Comparison of ENCODE assay signal across 9 cellular contexts in the genomic region with DNA sequence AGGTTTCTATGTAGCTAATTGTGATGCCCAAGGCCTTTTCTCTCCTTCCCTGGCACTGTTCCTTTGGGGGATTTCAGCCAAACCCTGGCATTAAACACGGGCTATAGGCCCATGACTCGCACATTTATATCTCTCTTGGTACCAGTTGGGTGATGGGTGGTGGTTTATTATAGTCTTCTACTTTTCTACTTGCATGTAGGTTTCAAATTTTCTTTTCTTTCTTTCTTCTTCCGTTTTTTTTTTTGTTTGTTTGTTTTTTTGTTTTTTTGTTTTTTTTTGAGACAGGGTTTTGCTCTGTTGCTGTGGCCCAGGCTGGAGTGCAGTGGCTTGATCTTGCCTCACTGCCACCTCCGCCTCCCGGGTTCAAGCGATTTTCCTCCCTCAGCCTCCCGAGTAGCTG. TPM values are rescaled to one million over a fixed set of nuclear protein-coding genes. Genes with fewer than 3 reads are reported as not detected.
DNase-seq lines count a peak whose midpoint lies in the region; ATAC-seq and TF ChIP-seq lines count a peak whose summit lies in the region.
"Had no signal": no experiment of that assay in that cellular context is flagged by ENCODE, and none has a peak within 500 bp of the region (broad histone marks: within the 10 kb centered on the region; RNA-seq: fewer than 3 reads in every experiment).

No MANE protein-coding gene starts in this region.

- H3K27ac ChIP-seq in right lobe of liver (peak overlapping the region; percentile 80 to 90 (median 81)), thyroid gland (peak overlapping the region in 2 of 3 donors; percentile 47 to 79)

- H3K27me3 Mint-ChIP-seq in activated T-cell treated with anti-CD3 and anti-CD28 coated beads, Interleukin-2, amount 50 U/mL, for 4 hours (ENCODE audit: low read depth) = no peaks in the 10 kb centered on the region
- H3K27me3 Mint-ChIP-seq in activated naive CD8-positive, alpha-beta T cell treated with anti-CD3 and anti-CD28 coated beads, Interleukin-2, amount 10 ng/mL, durations not matched to agents 7 days and 5 days = no peaks in the 10 kb centered on the region

- H3K4me1 Mint-ChIP-seq in activated T-cell treated with anti-CD3 and anti-CD28 coated beads, Interleukin-2, amount 50 U/mL, for 4 hours (ENCODE audit: low read depth) = peaks cover 52% of the 10 kb centered on the region
- H3K4me1 Mint-ChIP-seq in activated naive CD8-positive, alpha-beta T cell treated with anti-CD3 and anti-CD28 coated beads, Interleukin-2, amount 10 ng/mL, durations not matched to agents 7 days and 5 days = peaks cover 39% of the 10 kb centered on the region

- H3K27me3 ChIP-seq in right lobe of liver (no peaks in the 10 kb centered on the region), thyroid gland (no peaks in the 10 kb centered on the region)

- H3K9me3 ChIP-seq in right lobe of liver = no peaks in the 10 kb centered on the region
- H3K9me3 ChIP-seq in thyroid gland = no peaks in the 10 kb centered on the region

- no peak for ATAC-seq in activated T-cell treated with anti-CD3 and anti-CD28 coated beads, Interleukin-2, amount 50 U/mL, for 4 hours
- no peak for ATAC-seq in activated naive CD8-positive, alpha-beta T cell treated with anti-CD3 and anti-CD28 coated beads, Interleukin-2, amount 10 ng/mL, durations not matched to agents 7 days and 5 days (ENCODE audit: low read depth)
- ATAC-seq in right lobe of liver (no peak), HG03378 (IDR thresholded peaks at IDR 0.05; ENCODE audit: unreplicated experiment) (no peak), GM19467 (IDR thresholded peaks at IDR 0.05; ENCODE audit: unreplicated experiment) (no peak)

- peaks cover 18% of the 10 kb centered on the region for H3K36me3 Mint-ChIP-seq in activated T-cell treated with anti-CD3 and anti-CD28 coated beads, Interleukin-2, amount 50 U/mL, for 4 hours (ENCODE audit: insufficient read depth)
- peaks cover 44% of the 10 kb centered on the region for H3K36me3 Mint-ChIP-seq in activated naive CD8-positive, alpha-beta T cell treated with anti-CD3 and anti-CD28 coated beads, Interleukin-2, amount 10 ng/mL, durations not matched to agents 7 days and 5 days

- POLR2A ChIA-PET in activated naive CD8-positive, alpha-beta T cell treated with anti-CD3 and anti-CD28 coated beads, Interleukin-2, amount 10 ng/mL, durations not matched to agents 7 days and 5 days (lab: Charles Lee) = interaction anchor here (0.7 to 2.6 kb wide), 11 partner anchors 19 to 276 kb away, joined by 3 to 15 read pairs (median 5); partner anchors contain the start of genes IFNAR1, SON and TMEM50B

- peaks cover 0 to 36% (median 10%) of the 10 kb centered on the region in 4 donors for H3K4me1 ChIP-seq in right lobe of liver
- H3K4me1 ChIP-seq in thyroid gland = peaks cover 4 to 6% of the 10 kb centered on the region in 2 donors

- no peak for TF ChIP-seq CTCF in right lobe of liver (IDR thresholded peaks at IDR 0.05)
- TF ChIP-seq CTCF in thyroid gland (IDR thresholded peaks at IDR 0.05) = no peak

- no peaks in the 10 kb centered on the region for H3K9me3 Mint-ChIP-seq in activated T-cell treated with anti-CD3 and anti-CD28 coated beads, Interleukin-2, amount 50 U/mL, for 4 hours
- H3K9me3 Mint-ChIP-seq in activated naive CD8-positive, alpha-beta T cell treated with anti-CD3 and anti-CD28 coated beads, Interleukin-2, amount 10 ng/mL, durations not matched to agents 7 days and 5 days = no peaks in the 10 kb centered on the region

- H3K36me3 ChIP-seq in right lobe of liver (peaks cover 0 to 8% (median 4%) of the 10 kb centered on the region in 4 donors), thyroid gland (peaks cover 0 to 2% of the 10 kb centered on the region in 2 donors)

- H3K27ac Mint-ChIP-seq in activated naive CD8-positive, alpha-beta T cell treated with anti-CD3 and anti-CD28 coated beads, Interleukin-2, amount 10 ng/mL, durations not matched to agents 7 days and 5 days = peak overlapping the region; percentile 88

- intact Hi-C loops in right lobe of liver (cut with DNase I) = loop anchor here in 1 of 2 donors (10.0 kb wide), 1 partner anchor 62 kb away; no protein-coding TSS in a partner anchor
- intact Hi-C loops in thyroid gland (cut with DNase I) = loop anchor here (10.0 kb wide), 1 partner anchor 62 kb away; no protein-coding TSS in a partner anchor

- 61% methylated on average over 3 of the region's 7 CpGs for WGBS in right lobe of liver (ENCODE audit: insufficient coverage, low coverage, low lambda C conversion rate, missing lambda C conversion rate)
- 85 to 89% methylated on average over 7 of the region's 7 CpGs for WGBS in thyroid gland, 2 donors

- H3K4me3 ChIP-seq in right lobe of liver (peak overlapping the region; percentile 84 to 88 (median 87)), thyroid gland (replicated peaks in 1 of 3) (peak overlapping the region in 1 of 3 donors; percentile 91)

- no peak for DNase-seq in activated T-cell treated with anti-CD3 and anti-CD28 coated beads, Interleukin-2, amount 50 U/mL, for 4 hours
- DNase-seq in activated T-cell treated with anti-CD3 and anti-CD28 coated beads for 4 hours (no peak), right lobe of liver (no peak), thyroid gland (no peak), NCI-H1105 (lab: John Stamatoyannopoulos, UW) (no peak)
- DNase-seq in activated naive CD8-positive, alpha-beta T cell treated with anti-CD3 and anti-CD28 coated beads, Interleukin-2, amount 10 ng/mL, durations not matched to agents 7 days and 5 days = no peak
- DNase-seq: KBM-7 had no signal

- H3K4me3 Mint-ChIP-seq in activated T-cell treated with anti-CD3 and anti-CD28 coated beads, Interleukin-2, amount 50 U/mL, for 4 hours = peak overlapping the region; percentile 96
- peak overlapping the region; percentile 97 for H3K4me3 Mint-ChIP-seq in activated naive CD8-positive, alpha-beta T cell treated with anti-CD3 and anti-CD28 coated beads, Interleukin-2, amount 10 ng/mL, durations not matched to agents 7 days and 5 days

- TF ChIP-seq POLR2A in right lobe of liver (IDR thresholded peaks at IDR 0.05) (no peak), thyroid gland (IDR thresholded peaks at IDR 0.05) (no peak)

RNA-seq across cellular contexts. Expression of gene IL10RB, which starts 1.1 kb away (rescaled TPM):
- total RNA-seq in activated T-cell treated with anti-CD3 and anti-CD28 coated beads, Interleukin-2, amount 50 U/mL, for 4 hours = 10 to 100 TPM in 2 of 3 donors, 1 to 10 TPM in 1; 9.3 to 11.6 (median 10.2) TPM
- 10 to 100 TPM; 40.6 to 44.1 TPM for total RNA-seq in activated naive CD8-positive, alpha-beta T cell treated with anti-CD3 and anti-CD28 coated beads, Interleukin-2, amount 10 ng/mL, durations not matched to agents 7 days and 5 days
- 10 to 100 TPM; 10.5 to 24.2 (median 20.3) TPM for total RNA-seq in right lobe of liver
- 10 to 100 TPM; 20.5 to 53.1 (median 21.4) TPM for total RNA-seq in thyroid gland

RNA-seq across cellular contexts. Expression of gene IFNAR2, which starts 37.5 kb away (rescaled TPM):
- 10 to 100 TPM; 13.9 to 20.2 (median 14.7) TPM for total RNA-seq in activated T-cell treated with anti-CD3 and anti-CD28 coated beads, Interleukin-2, amount 50 U/mL, for 4 hours
- total RNA-seq in activated naive CD8-positive, alpha-beta T cell treated with anti-CD3 and anti-CD28 coated beads, Interleukin-2, amount 10 ng/mL, durations not matched to agents 7 days and 5 days = 10 to 100 TPM; 68.3 to 77.6 TPM
- total RNA-seq in right lobe of liver (10 to 100 TPM; 12.4 to 35.5 (median 16.3) TPM), thyroid gland (10 to 100 TPM in 1 of 4 donors, 1 to 10 TPM in 3; 6.6 to 11.0 (median 7.8) TPM)

RNA-seq across cellular contexts. Expression of gene IFNAR1, which starts 57.5 kb away (rescaled TPM):
- total RNA-seq in activated T-cell treated with anti-CD3 and anti-CD28 coated beads, Interleukin-2, amount 50 U/mL, for 4 hours = 10 to 100 TPM; 21.1 to 33.9 (median 30.8) TPM
- total RNA-seq in activated naive CD8-positive, alpha-beta T cell treated with anti-CD3 and anti-CD28 coated beads, Interleukin-2, amount 10 ng/mL, durations not matched to agents 7 days and 5 days = 10 to 100 TPM; 35.7 to 36.3 TPM
- total RNA-seq in right lobe of liver (10 to 100 TPM; 31.6 to 68.2 (median 48.6) TPM), thyroid gland (10 to 100 TPM; 37.0 to 51.2 (median 42.4) TPM)
